In genomic region chr5:92560698-92561361, GRCh38 we compare ENCODE assay signal across 12 cellular contexts.
DNase-seq lines count a peak whose midpoint lies in the region; ATAC-seq and TF ChIP-seq lines count a peak whose summit lies in the region.
"Had no signal": no experiment of that assay in that cellular context is flagged by ENCODE, and none has a peak within 500 bp of the region (broad histone marks: within the 10 kb centered on the region; RNA-seq: fewer than 3 reads in every experiment).

No MANE protein-coding gene starts in this region.

- no peak overlapping the region for H3K4me3 ChIP-seq in astrocyte of the spinal cord (ENCODE audit: low read depth, low read length)
- H3K4me3 ChIP-seq: breast epithelium had no signal

- in situ Hi-C loops in astrocyte of the spinal cord (cut with HindIII; ENCODE audit: low sequenced_read_pairs): no loop called here

- intact Hi-C loops in Right ventricle myocardium superior (cut with DNase I): no loop called here

- ATAC-seq in Right ventricle myocardium superior (ENCODE audit: poor library complexity) (no peak), HG03354 (IDR thresholded peaks at IDR 0.05; ENCODE audit: poor library complexity, severe bottlenecking, unreplicated experiment) (no peak), HG02588 (IDR thresholded peaks at IDR 0.05; ENCODE audit: unreplicated experiment) (no peak)

- DNase-seq in AG20443 (ENCODE audit: low spot score) (peak; percentile 51), M059J (ENCODE audit: low read depth) (peak; percentile 81), astrocyte of the spinal cord (ENCODE audit: low read depth, low spot score) (peak; percentile 89), iris pigment epithelial cell (ENCODE audit: low read depth) (peak; percentile 81), Right ventricle myocardium superior (no peak), NCI-H2029 treated with DMSO at 0.1 percent for 48 hours (lab: John Stamatoyannopoulos, UW) (no peak)
- DNase-seq: activated T-cell treated with anti-CD3 and anti-CD28 coated beads for 4 hours; CD4-positive, CD25-positive, alpha-beta regulatory T cell; midbrain had no signal

- TF ChIP-seq CTCF in astrocyte of the spinal cord (IDR thresholded peaks at IDR 0.05; ENCODE audit: low read depth, low read length): no peak

Comparison
In these comparisons a context has a peak if more than half of its experiments do, and no peak if none do; other contexts are left out.
1. DNase-seq: peak in AG20443 (single experiment), M059J (single experiment), astrocyte of the spinal cord (single experiment) and iris pigment epithelial cell (single experiment); none in Right ventricle myocardium superior (single experiment) and NCI-H2029 treated with DMSO at 0.1 percent for 48 hours (single experiment).